Comparison of ENCODE assay signal across 13 cellular contexts in genomic region chr7:26684447-26684846, GRCh38.
"Had no signal": no experiment of that assay in that cellular context is flagged by ENCODE, and none has a peak within 500 bp of the region (broad histone marks: within the 10 kb centered on the region; RNA-seq: fewer than 3 reads in every experiment).

No MANE protein-coding gene starts in this region.

- DNase-seq: activated CD4-positive, alpha-beta memory T cell treated with anti-CD3 and anti-CD28 coated beads, Interleukin-2, amount 10 ng/mL, durations not matched to agents 7 days and 5 days; activated naive CD4-positive, alpha-beta T cell; effector CD4-positive, alpha-beta T cell; left ventricle myocardium superior; mesendoderm; psoas muscle; right lobe of liver; substantia nigra; trophoblast cell had no signal

- H2AFZ ChIP-seq: hepatocyte had no signal

- H3K36me3 ChIP-seq: ascending aorta, right lobe of liver had no signal

- H3K4me3 Mint-ChIP-seq: activated CD4-positive, alpha-beta memory T cell treated with anti-CD3 and anti-CD28 coated beads, Interleukin-2, amount 10 ng/mL, durations not matched to agents 7 days and 5 days; stimulated activated memory B cell treated with anti-CD40 and anti-IgM and Interleukin-4, amounts not matched to agents 10 μg/mL and 1 μg/mL and 100 μg/mL, for 72 hours had no signal

- H3K4me3 ChIP-seq: ascending aorta, hepatocyte, psoas muscle, right lobe of liver had no signal

- H3K27me3 Mint-ChIP-seq: stimulated activated memory B cell treated with anti-CD40 and anti-IgM and Interleukin-4, amounts not matched to agents 10 μg/mL and 1 μg/mL and 100 μg/mL, for 72 hours had no signal

- H3K4me2 ChIP-seq: hepatocyte had no signal

- H3K9me3 ChIP-seq: ascending aorta, psoas muscle, right lobe of liver had no signal

- H3K27me3 ChIP-seq: ascending aorta, hepatocyte, right lobe of liver had no signal

- H3K27ac ChIP-seq: ascending aorta, hepatocyte, psoas muscle, right lobe of liver, VCaP had no signal

- ATAC-seq: left ventricle myocardium superior; psoas muscle; right lobe of liver; stimulated activated memory B cell treated with anti-CD40 and anti-IgM and Interleukin-4, amounts not matched to agents 10 μg/mL and 1 μg/mL and 100 μg/mL, for 72 hours had no signal

- H3K79me2 ChIP-seq: hepatocyte had no signal

- H3K9me3 Mint-ChIP-seq: activated CD4-positive, alpha-beta memory T cell treated with anti-CD3 and anti-CD28 coated beads, Interleukin-2, amount 10 ng/mL, durations not matched to agents 7 days and 5 days; stimulated activated memory B cell treated with anti-CD40 and anti-IgM and Interleukin-4, amounts not matched to agents 10 μg/mL and 1 μg/mL and 100 μg/mL, for 72 hours had no signal

- H3K4me1 ChIP-seq: ascending aorta had no signal

- H3K27ac Mint-ChIP-seq: activated CD4-positive, alpha-beta memory T cell treated with anti-CD3 and anti-CD28 coated beads, Interleukin-2, amount 10 ng/mL, durations not matched to agents 7 days and 5 days; stimulated activated memory B cell treated with anti-CD40 and anti-IgM and Interleukin-4, amounts not matched to agents 10 μg/mL and 1 μg/mL and 100 μg/mL, for 72 hours had no signal
